19 cellular contexts compared by ENCODE assay signal in the genomic region with DNA sequence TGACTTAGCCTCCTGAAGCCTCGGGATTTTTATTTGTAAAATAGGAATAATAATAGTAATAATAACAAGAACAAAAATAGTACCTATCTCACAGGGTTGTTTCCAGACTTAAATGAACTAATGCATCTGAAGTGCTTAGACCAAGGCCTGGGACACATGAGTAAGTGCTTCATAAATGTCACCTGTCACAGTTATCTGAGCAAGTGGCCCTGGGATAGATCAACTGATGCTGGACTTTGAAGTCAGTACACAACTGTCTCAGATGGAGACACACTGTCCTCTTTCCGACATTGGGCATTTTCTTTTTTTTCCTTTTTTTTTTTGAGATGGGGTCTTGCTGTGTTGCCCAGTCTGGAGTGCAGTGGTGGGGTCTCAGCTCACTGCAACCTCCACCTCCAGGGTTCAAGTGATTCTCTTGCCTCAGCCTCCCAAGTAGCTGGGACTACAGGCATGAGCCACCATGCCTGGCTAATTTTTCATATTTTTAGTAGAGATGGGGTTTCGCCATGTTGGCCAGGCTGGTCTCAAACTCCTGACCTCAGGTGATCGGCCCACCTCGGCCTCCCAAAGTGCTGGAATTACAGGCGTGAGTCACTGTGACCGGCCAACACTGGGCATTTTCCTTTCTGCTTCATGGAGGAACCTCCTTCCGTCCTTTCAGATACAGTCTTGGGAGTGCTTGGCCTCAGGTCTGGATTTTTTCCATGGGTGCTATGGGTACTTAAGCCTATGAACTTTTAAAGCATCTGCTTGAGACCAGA. TPM values are rescaled to one million over a fixed set of nuclear protein-coding genes. Genes with fewer than 3 reads are reported as not detected.
"Had no signal": no experiment of that assay in that cellular context is flagged by ENCODE, and none has a peak within 500 bp of the region (broad histone marks: within the 10 kb centered on the region; RNA-seq: fewer than 3 reads in every experiment).

No MANE protein-coding gene starts in this region.

RNA-seq across cellular contexts. Expression of gene NEURL1, which starts 6.7 kb away (rescaled TPM):
- total RNA-seq: dermis blood vessel endothelial cell, fibroblast of lung had no signal

RNA-seq across cellular contexts. Expression of gene CALHM3, which starts 7.8 kb away (rescaled TPM):
- total RNA-seq: activated CD4-positive, alpha-beta memory T cell treated with anti-CD3 and anti-CD28 coated beads for 36 hours; activated CD4-positive, alpha-beta T cell treated with anti-CD3 and anti-CD28 coated beads for 36 hours; activated CD4-positive, alpha-beta T cell treated with anti-CD3 and anti-CD28 coated beads, Interleukin-2, amount 10 ng/mL, durations not matched to agents 24 days and 14 days; activated CD8-positive, alpha-beta memory T cell treated with anti-CD3 and anti-CD28 coated beads, Interleukin-2, amount 10 ng/mL, durations not matched to agents 7 days and 5 days; activated naive CD4-positive, alpha-beta T cell treated with anti-CD3 and anti-CD28 coated beads for 36 hours; activated naive CD8-positive, alpha-beta T cell treated with anti-CD3 and anti-CD28 coated beads for 36 hours; activated T-helper 1 cell treated with anti-CD3 and anti-CD28 coated beads, Interleukin-12 subunit alpha, Interleukin-12 subunit beta, Interleukin-2, Interleukin-4 antibody, amounts not matched to agents 30 ng/mL and 10 ng/mL and 1 ng/mL, durations not matched to agents 14 hours and 24 hours and 36 hours; activated T-helper 2 cell treated with anti-CD3 and anti-CD28 coated beads, Interferon-gamma antibody, Interleukin-2, Interleukin-4, amounts not matched to agents 10 μg/mL and 5 μg/mL and 100 μg/mL, durations not matched to agents 14 hours and 24 hours and 36 hours; adrenal gland; aorta; chondrocyte; dermis blood vessel endothelial cell; esophagus muscularis mucosa; fibroblast of lung; frontal cortex; T-cell; T-helper 2 cell treated with Interferon-gamma antibody and Interleukin-4, amounts not matched to agents 100 ng/mL and 5 ng/mL, for 36 hours had no signal
- polyA plus RNA-seq: aorta, fibroblast of lung had no signal

RNA-seq across cellular contexts. Expression of gene CALHM1, which starts 28.1 kb away (rescaled TPM):
- total RNA-seq: activated CD4-positive, alpha-beta memory T cell treated with anti-CD3 and anti-CD28 coated beads for 36 hours; activated CD4-positive, alpha-beta T cell treated with anti-CD3 and anti-CD28 coated beads for 36 hours; activated CD4-positive, alpha-beta T cell treated with anti-CD3 and anti-CD28 coated beads, Interleukin-2, amount 10 ng/mL, durations not matched to agents 24 days and 14 days; activated CD8-positive, alpha-beta memory T cell treated with anti-CD3 and anti-CD28 coated beads for 36 hours; activated naive CD4-positive, alpha-beta T cell treated with anti-CD3 and anti-CD28 coated beads for 36 hours; activated naive CD8-positive, alpha-beta T cell treated with anti-CD3 and anti-CD28 coated beads for 36 hours; activated T-helper 1 cell treated with anti-CD3 and anti-CD28 coated beads, Interleukin-12 subunit alpha, Interleukin-12 subunit beta, Interleukin-2, Interleukin-4 antibody, amounts not matched to agents 30 ng/mL and 10 ng/mL and 1 ng/mL, durations not matched to agents 14 hours and 24 hours and 36 hours; activated T-helper 2 cell treated with anti-CD3 and anti-CD28 coated beads, Interferon-gamma antibody, Interleukin-2, Interleukin-4, amounts not matched to agents 10 μg/mL and 5 μg/mL and 100 μg/mL, durations not matched to agents 14 hours and 24 hours and 36 hours; adrenal gland; aorta; body of pancreas; chondrocyte; dermis blood vessel endothelial cell; esophagus muscularis mucosa; fibroblast of lung; frontal cortex; T-cell had no signal
- polyA plus RNA-seq: adrenal gland, aorta, fibroblast of lung had no signal
